ENCODE assay signal across 1 cellular context in genomic region chr10:86775056-86775858, GRCh38.
TF ChIP-seq lines count a peak whose summit lies in the region.

No MANE protein-coding gene starts in this region.

TF ChIP-seq in HepG2, 621 proteins besides CTCF, POLR2A, EP300 and RAD21 (continued from another document and continues in another):
- TF ChIP-seq NBN (conservative IDR thresholded peaks at IDR 0.05) = no peak
- TF ChIP-seq, protein P1, sequence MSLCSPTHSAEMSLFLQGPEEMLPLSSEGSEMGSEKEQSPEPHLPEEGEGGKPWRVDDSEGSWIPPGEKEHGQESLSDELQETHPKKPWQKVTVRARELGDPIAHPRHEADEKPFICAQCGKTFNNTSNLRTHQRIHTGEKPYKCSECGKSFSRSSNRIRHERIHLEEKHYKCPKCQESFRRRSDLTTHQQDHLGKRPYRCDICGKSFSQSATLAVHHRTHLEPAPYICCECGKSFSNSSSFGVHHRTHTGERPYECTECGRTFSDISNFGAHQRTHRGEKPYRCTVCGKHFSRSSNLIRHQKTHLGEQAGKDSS (CRISPR knock-in tag; IDR thresholded peaks at IDR 0.05; ENCODE audit: borderline replicate concordance, low read depth) = no peak
- TF ChIP-seq, protein P2, sequence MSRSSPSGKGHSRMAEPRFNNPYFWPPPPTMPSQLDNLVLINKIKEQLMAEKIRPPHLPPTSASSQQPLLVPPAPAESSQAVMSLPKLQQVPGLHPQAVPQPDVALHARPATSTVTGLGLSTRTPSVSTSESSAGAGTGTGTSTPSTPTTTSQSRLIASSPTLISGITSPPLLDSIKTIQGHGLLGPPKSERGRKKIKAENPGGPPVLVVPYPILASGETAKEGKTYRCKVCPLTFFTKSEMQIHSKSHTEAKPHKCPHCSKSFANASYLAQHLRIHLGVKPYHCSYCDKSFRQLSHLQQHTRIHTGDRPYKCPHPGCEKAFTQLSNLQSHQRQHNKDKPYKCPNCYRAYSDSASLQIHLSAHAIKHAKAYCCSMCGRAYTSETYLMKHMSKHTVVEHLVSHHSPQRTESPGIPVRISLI (CRISPR knock-in tag; IDR thresholded peaks at IDR 0.05; ENCODE audit: borderline replicate concordance) = peak; percentile 64; the same call in 1 of the 2 replicates
- no peak for TF ChIP-seq SNAPC5 (CRISPR knock-in tag; IDR thresholded peaks at IDR 0.05; ENCODE audit: borderline replicate concordance)
- TF ChIP-seq, protein P3, sequence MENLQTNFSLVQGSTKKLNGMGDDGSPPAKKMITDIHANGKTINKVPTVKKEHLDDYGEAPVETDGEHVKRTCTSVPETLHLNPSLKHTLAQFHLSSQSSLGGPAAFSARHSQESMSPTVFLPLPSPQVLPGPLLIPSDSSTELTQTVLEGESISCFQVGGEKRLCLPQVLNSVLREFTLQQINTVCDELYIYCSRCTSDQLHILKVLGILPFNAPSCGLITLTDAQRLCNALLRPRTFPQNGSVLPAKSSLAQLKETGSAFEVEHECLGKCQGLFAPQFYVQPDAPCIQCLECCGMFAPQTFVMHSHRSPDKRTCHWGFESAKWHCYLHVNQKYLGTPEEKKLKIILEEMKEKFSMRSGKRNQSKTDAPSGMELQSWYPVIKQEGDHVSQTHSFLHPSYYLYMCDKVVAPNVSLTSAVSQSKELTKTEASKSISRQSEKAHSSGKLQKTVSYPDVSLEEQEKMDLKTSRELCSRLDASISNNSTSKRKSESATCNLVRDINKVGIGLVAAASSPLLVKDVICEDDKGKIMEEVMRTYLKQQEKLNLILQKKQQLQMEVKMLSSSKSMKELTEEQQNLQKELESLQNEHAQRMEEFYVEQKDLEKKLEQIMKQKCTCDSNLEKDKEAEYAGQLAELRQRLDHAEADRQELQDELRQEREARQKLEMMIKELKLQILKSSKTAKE (CRISPR knock-in tag; IDR thresholded peaks at IDR 0.05; ENCODE audit: borderline replicate concordance) = no peak
- TF ChIP-seq PHB2 (IDR thresholded peaks at IDR 0.05; ENCODE audit: partially characterized antibody) = no peak
- TF ChIP-seq ZNF792 (CRISPR knock-in tag; IDR thresholded peaks at IDR 0.05) = no peak; the same call in 1 of the 2 replicates
- TF ChIP-seq ZBTB14 (CRISPR knock-in tag; IDR thresholded peaks at IDR 0.05) = no peak
- no peak for TF ChIP-seq HMGA1 (CRISPR knock-in tag; conservative IDR thresholded peaks at IDR 0.05)
- no peak for TF ChIP-seq ZFP1 (CRISPR knock-in tag; IDR thresholded peaks at IDR 0.05)
- TF ChIP-seq MZF1 (CRISPR knock-in tag; IDR thresholded peaks at IDR 0.05; ENCODE audit: borderline replicate concordance) = no peak
- TF ChIP-seq HOXA5 (CRISPR knock-in tag; IDR thresholded peaks at IDR 0.05) = peak; percentile 81
- no peak for TF ChIP-seq ZFAT (CRISPR knock-in tag; conservative IDR thresholded peaks at IDR 0.05)
- peak; percentile 55; the same call in 1 of the 2 replicates for TF ChIP-seq ZNF441 (CRISPR knock-in tag; IDR thresholded peaks at IDR 0.05; ENCODE audit: borderline replicate concordance)
- TF ChIP-seq MATR3 (CRISPR knock-in tag; IDR thresholded peaks at IDR 0.05) = no peak
- TF ChIP-seq ATRX (CRISPR knock-in tag; IDR thresholded peaks at IDR 0.05; ENCODE audit: borderline replicate concordance) = no peak
- TF ChIP-seq, protein P4, sequence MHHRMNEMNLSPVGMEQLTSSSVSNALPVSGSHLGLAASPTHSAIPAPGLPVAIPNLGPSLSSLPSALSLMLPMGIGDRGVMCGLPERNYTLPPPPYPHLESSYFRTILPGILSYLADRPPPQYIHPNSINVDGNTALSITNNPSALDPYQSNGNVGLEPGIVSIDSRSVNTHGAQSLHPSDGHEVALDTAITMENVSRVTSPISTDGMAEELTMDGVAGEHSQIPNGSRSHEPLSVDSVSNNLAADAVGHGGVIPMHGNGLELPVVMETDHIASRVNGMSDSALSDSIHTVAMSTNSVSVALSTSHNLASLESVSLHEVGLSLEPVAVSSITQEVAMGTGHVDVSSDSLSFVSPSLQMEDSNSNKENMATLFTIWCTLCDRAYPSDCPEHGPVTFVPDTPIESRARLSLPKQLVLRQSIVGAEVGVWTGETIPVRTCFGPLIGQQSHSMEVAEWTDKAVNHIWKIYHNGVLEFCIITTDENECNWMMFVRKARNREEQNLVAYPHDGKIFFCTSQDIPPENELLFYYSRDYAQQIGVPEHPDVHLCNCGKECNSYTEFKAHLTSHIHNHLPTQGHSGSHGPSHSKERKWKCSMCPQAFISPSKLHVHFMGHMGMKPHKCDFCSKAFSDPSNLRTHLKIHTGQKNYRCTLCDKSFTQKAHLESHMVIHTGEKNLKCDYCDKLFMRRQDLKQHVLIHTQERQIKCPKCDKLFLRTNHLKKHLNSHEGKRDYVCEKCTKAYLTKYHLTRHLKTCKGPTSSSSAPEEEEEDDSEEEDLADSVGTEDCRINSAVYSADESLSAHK (CRISPR knock-in tag; IDR thresholded peaks at IDR 0.05; ENCODE audit: borderline replicate concordance) = no peak
- TF ChIP-seq, protein P5, sequence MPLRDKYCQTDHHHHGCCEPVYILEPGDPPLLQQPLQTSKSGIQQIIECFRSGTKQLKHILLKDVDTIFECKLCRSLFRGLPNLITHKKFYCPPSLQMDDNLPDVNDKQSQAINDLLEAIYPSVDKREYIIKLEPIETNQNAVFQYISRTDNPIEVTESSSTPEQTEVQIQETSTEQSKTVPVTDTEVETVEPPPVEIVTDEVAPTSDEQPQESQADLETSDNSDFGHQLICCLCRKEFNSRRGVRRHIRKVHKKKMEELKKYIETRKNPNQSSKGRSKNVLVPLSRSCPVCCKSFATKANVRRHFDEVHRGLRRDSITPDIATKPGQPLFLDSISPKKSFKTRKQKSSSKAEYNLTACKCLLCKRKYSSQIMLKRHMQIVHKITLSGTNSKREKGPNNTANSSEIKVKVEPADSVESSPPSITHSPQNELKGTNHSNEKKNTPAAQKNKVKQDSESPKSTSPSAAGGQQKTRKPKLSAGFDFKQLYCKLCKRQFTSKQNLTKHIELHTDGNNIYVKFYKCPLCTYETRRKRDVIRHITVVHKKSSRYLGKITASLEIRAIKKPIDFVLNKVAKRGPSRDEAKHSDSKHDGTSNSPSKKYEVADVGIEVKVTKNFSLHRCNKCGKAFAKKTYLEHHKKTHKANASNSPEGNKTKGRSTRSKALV (CRISPR knock-in tag; IDR thresholded peaks at IDR 0.05) = no peak; the same call in 1 of the 2 replicates
- no peak for TF ChIP-seq ZNF549 (CRISPR knock-in tag; IDR thresholded peaks at IDR 0.05)
- no peak for TF ChIP-seq ZBTB21 (CRISPR knock-in tag; IDR thresholded peaks at IDR 0.05)
- peak; percentile 91 for TF ChIP-seq SALL1 (CRISPR knock-in tag; IDR thresholded peaks at IDR 0.05)
- TF ChIP-seq, protein P6, sequence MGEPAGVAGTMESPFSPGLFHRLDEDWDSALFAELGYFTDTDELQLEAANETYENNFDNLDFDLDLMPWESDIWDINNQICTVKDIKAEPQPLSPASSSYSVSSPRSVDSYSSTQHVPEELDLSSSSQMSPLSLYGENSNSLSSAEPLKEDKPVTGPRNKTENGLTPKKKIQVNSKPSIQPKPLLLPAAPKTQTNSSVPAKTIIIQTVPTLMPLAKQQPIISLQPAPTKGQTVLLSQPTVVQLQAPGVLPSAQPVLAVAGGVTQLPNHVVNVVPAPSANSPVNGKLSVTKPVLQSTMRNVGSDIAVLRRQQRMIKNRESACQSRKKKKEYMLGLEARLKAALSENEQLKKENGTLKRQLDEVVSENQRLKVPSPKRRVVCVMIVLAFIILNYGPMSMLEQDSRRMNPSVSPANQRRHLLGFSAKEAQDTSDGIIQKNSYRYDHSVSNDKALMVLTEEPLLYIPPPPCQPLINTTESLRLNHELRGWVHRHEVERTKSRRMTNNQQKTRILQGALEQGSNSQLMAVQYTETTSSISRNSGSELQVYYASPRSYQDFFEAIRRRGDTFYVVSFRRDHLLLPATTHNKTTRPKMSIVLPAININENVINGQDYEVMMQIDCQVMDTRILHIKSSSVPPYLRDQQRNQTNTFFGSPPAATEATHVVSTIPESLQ (CRISPR knock-in tag; conservative IDR thresholded peaks at IDR 0.05) = no peak
- TF ChIP-seq ZNF275 (CRISPR knock-in tag; IDR thresholded peaks at IDR 0.05; ENCODE audit: borderline replicate concordance) = no peak
- no peak for TF ChIP-seq ISX (CRISPR knock-in tag; conservative IDR thresholded peaks at IDR 0.05)
- TF ChIP-seq CEBPZ (IDR thresholded peaks at IDR 0.05; ENCODE audit: low read length) = no peak
- TF ChIP-seq, protein P7, sequence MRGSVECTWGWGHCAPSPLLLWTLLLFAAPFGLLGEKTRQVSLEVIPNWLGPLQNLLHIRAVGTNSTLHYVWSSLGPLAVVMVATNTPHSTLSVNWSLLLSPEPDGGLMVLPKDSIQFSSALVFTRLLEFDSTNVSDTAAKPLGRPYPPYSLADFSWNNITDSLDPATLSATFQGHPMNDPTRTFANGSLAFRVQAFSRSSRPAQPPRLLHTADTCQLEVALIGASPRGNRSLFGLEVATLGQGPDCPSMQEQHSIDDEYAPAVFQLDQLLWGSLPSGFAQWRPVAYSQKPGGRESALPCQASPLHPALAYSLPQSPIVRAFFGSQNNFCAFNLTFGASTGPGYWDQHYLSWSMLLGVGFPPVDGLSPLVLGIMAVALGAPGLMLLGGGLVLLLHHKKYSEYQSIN (CRISPR knock-in tag; IDR thresholded peaks at IDR 0.05; ENCODE audit: borderline replicate concordance) = no peak
- no peak for TF ChIP-seq SPEN (CRISPR knock-in tag; IDR thresholded peaks at IDR 0.05; ENCODE audit: low read depth)
- TF ChIP-seq ZNF205 (CRISPR knock-in tag; IDR thresholded peaks at IDR 0.05) = 0 out of 2 replicates have a peak, but pooled peaks have one; percentile 61
- no peak for TF ChIP-seq SMARCC2 (IDR thresholded peaks at IDR 0.05)
- TF ChIP-seq MXI1 (IDR thresholded peaks at IDR 0.05; ENCODE audit: borderline replicate concordance, low read depth, low read length) = peak; percentile 90; the same call in 2 of the 3 replicates
- TF ChIP-seq ZNF780A (CRISPR knock-in tag; IDR thresholded peaks at IDR 0.05) = no peak
- no peak for TF ChIP-seq SKI (IDR thresholded peaks at IDR 0.05; ENCODE audit: partially characterized antibody)
- TF ChIP-seq ZNF629 (CRISPR knock-in tag; conservative IDR thresholded peaks at IDR 0.05) = no peak
- TF ChIP-seq ZNF292 (CRISPR knock-in tag; IDR thresholded peaks at IDR 0.05; ENCODE audit: borderline replicate concordance, low read depth) = peak; percentile 48; the same call in 1 of the 2 replicates
- TF ChIP-seq CCDC6 (CRISPR knock-in tag; IDR thresholded peaks at IDR 0.05) = no peak
- TF ChIP-seq REXO4 (CRISPR knock-in tag; IDR thresholded peaks at IDR 0.05; ENCODE audit: borderline replicate concordance) = no peak
- TF ChIP-seq, protein P8, sequence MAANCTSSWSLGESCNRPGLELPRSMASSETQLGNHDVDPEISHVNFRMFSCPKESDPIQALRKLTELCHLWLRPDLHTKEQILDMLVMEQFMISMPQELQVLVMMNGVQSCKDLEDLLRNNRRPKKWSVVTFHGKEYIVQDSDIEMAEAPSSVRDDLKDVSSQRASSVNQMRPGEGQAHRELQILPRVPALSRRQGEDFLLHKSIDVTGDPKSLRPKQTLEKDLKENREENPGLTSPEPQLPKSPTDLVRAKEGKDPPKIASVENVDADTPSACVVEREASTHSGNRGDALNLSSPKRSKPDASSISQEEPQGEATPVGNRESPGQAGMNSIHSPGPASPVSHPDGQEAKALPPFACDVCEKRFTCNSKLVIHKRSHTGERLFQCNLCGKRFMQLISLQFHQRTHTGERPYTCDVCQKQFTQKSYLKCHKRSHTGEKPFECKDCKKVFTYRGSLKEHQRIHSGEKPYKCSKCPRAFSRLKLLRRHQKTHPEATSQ (CRISPR knock-in tag; IDR thresholded peaks at IDR 0.05; ENCODE audit: borderline replicate concordance) = no peak
- peak; percentile 97 for TF ChIP-seq TBX2 (CRISPR knock-in tag; IDR thresholded peaks at IDR 0.05; ENCODE audit: borderline replicate concordance)
- TF ChIP-seq MAF1 (CRISPR knock-in tag; IDR thresholded peaks at IDR 0.05; ENCODE audit: borderline replicate concordance) = no peak
- TF ChIP-seq ZNF878 (CRISPR knock-in tag; IDR thresholded peaks at IDR 0.05) = no peak
- no peak for TF ChIP-seq ZNF607 (CRISPR knock-in tag; IDR thresholded peaks at IDR 0.05; ENCODE audit: borderline replicate concordance)
- no peak for TF ChIP-seq ZNF543 (CRISPR knock-in tag; IDR thresholded peaks at IDR 0.05)
- no peak for TF ChIP-seq ZNF20 (CRISPR knock-in tag; IDR thresholded peaks at IDR 0.05)
- no peak for TF ChIP-seq ZNF674 (CRISPR knock-in tag; IDR thresholded peaks at IDR 0.05; ENCODE audit: low read depth)
